In the genomic region with DNA sequence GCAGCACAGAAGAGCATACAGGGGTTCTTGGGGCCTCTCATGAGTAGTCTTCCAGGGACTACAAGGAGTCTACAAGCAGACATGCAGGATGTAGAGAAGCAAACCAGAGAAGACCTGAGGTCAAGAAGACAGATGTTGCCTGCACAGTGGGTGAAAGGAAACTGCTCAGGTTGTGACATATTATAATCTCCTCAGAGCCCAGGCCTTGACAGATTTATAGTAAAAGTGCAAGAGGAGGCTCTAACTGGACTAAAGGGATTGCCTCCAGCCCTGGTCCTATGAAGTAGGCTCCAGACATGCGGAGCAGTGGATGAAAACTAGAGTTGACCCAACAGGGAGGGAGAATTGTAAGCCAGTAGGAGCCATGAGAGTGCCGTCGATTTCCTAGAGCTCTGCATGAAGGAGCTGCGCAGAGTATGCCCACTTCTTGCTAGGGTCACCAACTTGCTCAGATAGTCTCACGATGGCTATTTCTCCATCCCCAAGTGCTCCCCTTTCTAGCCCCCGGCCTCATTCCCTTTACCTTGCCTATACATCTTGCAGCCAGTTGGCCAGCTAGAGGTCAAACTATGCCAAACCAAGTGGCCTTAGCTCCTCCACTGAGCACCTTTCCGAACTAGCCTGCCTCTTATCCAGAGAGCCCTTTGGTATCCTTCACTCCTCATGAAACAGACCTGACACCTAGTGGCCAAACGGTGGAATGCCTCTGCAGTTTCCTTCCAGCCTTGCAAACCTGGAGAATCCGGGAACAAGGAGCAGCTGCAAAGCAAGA, we compare ENCODE assay signal across 7 cellular contexts. TPM values are rescaled to one million over a fixed set of nuclear protein-coding genes. Genes with fewer than 3 reads are reported as not detected.
DNase-seq lines count a peak whose midpoint lies in the region; ATAC-seq and TF ChIP-seq lines count a peak whose summit lies in the region.

No MANE protein-coding gene starts in this region.

- no peaks in the 10 kb centered on the region for H4K20me1 ChIP-seq in hepatocyte (ENCODE audit: insufficient read depth, poor library complexity, severe bottlenecking)

- H3K27ac ChIP-seq in hepatocyte, result peak overlapping the region; percentile 80

- H3K79me2 ChIP-seq in hepatocyte, result no peaks in the 10 kb centered on the region

- ATAC-seq in T-helper 17 cell, result peak; percentile 64
- peak; percentile 84 for ATAC-seq in sciatic nerve
- ATAC-seq in GM21360 (IDR thresholded peaks at IDR 0.05; ENCODE audit: unreplicated experiment), result no peak

- no peaks in the 10 kb centered on the region for H3K27me3 ChIP-seq in hepatocyte

- H3K27me3 Mint-ChIP-seq in T-helper 17 cell, result no peaks in the 10 kb centered on the region

- TF ChIP-seq CTCF in GM13976 (IDR thresholded peaks at IDR 0.05; ENCODE audit: borderline replicate concordance, control extremely low read depth, extremely low read depth, insufficient read depth, missing control alignments), result peak; percentile 91
- peak; percentile 98 for TF ChIP-seq CTCF in hepatocyte (IDR thresholded peaks at IDR 0.05; ENCODE audit: poor library complexity)

- H3K4me1 Mint-ChIP-seq in T-helper 17 cell, result peaks cover 4% of the 10 kb centered on the region

- WGBS in hepatocyte (ENCODE audit: low lambda C conversion rate, missing lambda C conversion rate), result 55% methylated on average over 9 of the region's 9 CpGs

- in situ Hi-C loops in GM13976 (cut with MboI; ENCODE audit: low sequenced_read_pairs, unreplicated experiment), result no loop called here

- H3K36me3 Mint-ChIP-seq in T-helper 17 cell (ENCODE audit: low read depth), result peaks cover 5% of the 10 kb centered on the region

- intact Hi-C loops in sciatic nerve (cut with DNase I), result loop anchor here (5.0 kb wide), 2 partner anchors 80 to 230 kb away; no protein-coding TSS in a partner anchor

- no peak overlapping the region for H3K4me2 ChIP-seq in hepatocyte

- no peak overlapping the region for H2AFZ ChIP-seq in hepatocyte

- H3K36me3 ChIP-seq in hepatocyte (replicated peaks; ENCODE audit: insufficient read depth, low read depth), result no peaks in the 10 kb centered on the region

- no peak overlapping the region for H3K4me3 ChIP-seq in hepatocyte

- H3K4me3 Mint-ChIP-seq in T-helper 17 cell, result no peak overlapping the region

- H3K9me2 ChIP-seq in hepatocyte (replicated peaks; ENCODE audit: insufficient read depth), result no peaks in the 10 kb centered on the region

- DNase-seq in GM13976 (ENCODE audit: low spot score), result peak; percentile 82
- peak; percentile 82 for DNase-seq in NCI-H1694 treated with DMSO at 0.1 percent for 48 hours (lab: John Stamatoyannopoulos, UW)
- DNase-seq in T-helper 17 cell, result peak in 1 of 3 donors; percentile 33
- DNase-seq in astrocyte of the hippocampus (ENCODE audit: low read depth, low spot score), result peak; percentile 91
- DNase-seq in hepatocyte (ENCODE audit: low spot score), result peak; percentile 88
- peak; percentile 85 for DNase-seq in sciatic nerve (ENCODE audit: low spot score)

- no peak overlapping the region for H3K27ac Mint-ChIP-seq in T-helper 17 cell

- peaks cover 20% of the 10 kb centered on the region for H3K4me1 ChIP-seq in hepatocyte (ENCODE audit: insufficient read depth)

- H3K9me3 ChIP-seq in T-helper 17 cell (ENCODE audit: control insufficient read depth, low read length, poor library complexity, severe bottlenecking) (no peaks in the 10 kb centered on the region), hepatocyte (ENCODE audit: low read depth) (no peaks in the 10 kb centered on the region)

RNA-seq across cellular contexts. Expression of gene IPO9, which starts 36.2 kb away (rescaled TPM):
- total RNA-seq in T-helper 17 cell, result 10 to 100 TPM; 24.0 to 29.3 TPM
- total RNA-seq in hepatocyte, result 25.8 and 29.4 TPM in 2 replicates
- 41.2 and 45.2 TPM in 2 replicates for polyA plus RNA-seq in hepatocyte
- total RNA-seq in sciatic nerve, result 33.0 TPM
